17 cellular contexts compared by ENCODE assay signal in genomic region chr18:58884694-58885093, GRCh38. TPM values are rescaled to one million over a fixed set of nuclear protein-coding genes. Genes with fewer than 3 reads are reported as not detected.
DNase-seq lines count a peak whose midpoint lies in the region; TF ChIP-seq lines count a peak whose summit lies in the region.
"Had no signal": no experiment of that assay in that cellular context is flagged by ENCODE, and none has a peak within 500 bp of the region (broad histone marks: within the 10 kb centered on the region; RNA-seq: fewer than 3 reads in every experiment).

No MANE protein-coding gene starts in this region.

- no peak overlapping the region for H3K4me3 ChIP-seq in SK-N-MC
- H3K4me3 ChIP-seq in trophoblast cell (ENCODE audit: low read depth, low read length) = no peak overlapping the region
- H3K4me3 ChIP-seq in mesenchymal stem cell (ENCODE audit: insufficient read depth in 1 of 2, low read depth in 1 of 2, low read length in 2 of 2) = no peak overlapping the region
- no peak overlapping the region for H3K4me3 ChIP-seq in smooth muscle cell
- H3K4me3 ChIP-seq: BLaER1 treated with 17β-estradiol and CSF1 and Interleukin-3, amounts not matched to agents 10 nM and 100 nM; GM23338 had no signal

- H3K14ac ChIP-seq in trophoblast cell (ENCODE audit: low read length) (no peak overlapping the region), mesenchymal stem cell (ENCODE audit: low read length in 2 of 2) (no peak overlapping the region)

- H3K4me1 Mint-ChIP-seq in chondrocyte (ENCODE audit: low read depth) = peaks cover 72% of the 10 kb centered on the region

- H3K79me1 ChIP-seq in trophoblast cell (ENCODE audit: low read length) (peaks cover 6% of the 10 kb centered on the region), mesenchymal stem cell (replicated peaks; ENCODE audit: low read length, poor library complexity, severe bottlenecking) (peaks cover 24% of the 10 kb centered on the region)

- no peak overlapping the region for H3K4ac ChIP-seq in trophoblast cell (ENCODE audit: low read depth, low read length)
- no peak overlapping the region for H3K4ac ChIP-seq in mesenchymal stem cell (ENCODE audit: low read depth in 1 of 2, low read length in 2 of 2)

- H2BK15ac ChIP-seq in mesenchymal stem cell (ENCODE audit: low read depth, poor library complexity, severe bottlenecking) = no peak overlapping the region

- no peaks in the 10 kb centered on the region for H3K9me3 ChIP-seq in SK-N-MC (ENCODE audit: low read depth, low read length)
- no peaks in the 10 kb centered on the region for H3K9me3 ChIP-seq in trophoblast cell (ENCODE audit: insufficient read depth, low read depth, low read length)
- H3K9me3 ChIP-seq in mesenchymal stem cell (ENCODE audit: control insufficient read depth, low read length) = no peaks in the 10 kb centered on the region
- no peaks in the 10 kb centered on the region for H3K9me3 ChIP-seq in smooth muscle cell (replicated peaks; ENCODE audit: low read depth)
- H3K9me3 ChIP-seq: BLaER1 treated with 17β-estradiol and CSF1 and Interleukin-3, amounts not matched to agents 10 nM and 100 nM had no signal

- no peaks in the 10 kb centered on the region for H3K27me3 ChIP-seq in trophoblast cell (ENCODE audit: insufficient read depth, low read length)
- no peaks in the 10 kb centered on the region for H3K27me3 ChIP-seq in mesenchymal stem cell (ENCODE audit: control insufficient read depth in 1 of 2, insufficient read depth in 1 of 2, low read length in 2 of 2)
- H3K27me3 ChIP-seq in smooth muscle cell (ENCODE audit: low read depth) = no peaks in the 10 kb centered on the region

- H3K4me1 ChIP-seq in trophoblast cell (ENCODE audit: control insufficient read depth in 1 of 2, insufficient read depth in 2 of 2, low read length in 2 of 2) (peaks cover 5 to 12% of the 10 kb centered on the region in 2 experiments), mesenchymal stem cell (ENCODE audit: control insufficient read depth, insufficient read depth, low read depth, low read length) (peaks cover 9% of the 10 kb centered on the region), smooth muscle cell (ENCODE audit: low read depth) (peaks cover 5% of the 10 kb centered on the region)

- in situ Hi-C loops in ACHN (cut with HindIII; ENCODE audit: low pct_ligation_motif_present, low pct_unique_long_range_greater_than_20kb, low sequenced_read_pairs) = no loop called here

- peaks cover 4% of the 10 kb centered on the region for H3K36me3 Mint-ChIP-seq in chondrocyte (ENCODE audit: low read depth)
- H3K36me3 Mint-ChIP-seq: CD8-positive, alpha-beta T cell had no signal

- H3K9me3 Mint-ChIP-seq in chondrocyte (ENCODE audit: low read depth) = no peaks in the 10 kb centered on the region
- H3K9me3 Mint-ChIP-seq: CD8-positive, alpha-beta T cell; GM23338 had no signal

- H2BK120ac ChIP-seq in trophoblast cell (ENCODE audit: insufficient read depth, low read length, poor library complexity) = no peak overlapping the region
- no peak overlapping the region for H2BK120ac ChIP-seq in mesenchymal stem cell (ENCODE audit: low read depth, low read length)

- H4K12ac ChIP-seq in trophoblast cell (ENCODE audit: low read depth, low read length) = no peak overlapping the region

- H2BK5ac ChIP-seq in trophoblast cell (ENCODE audit: low read depth, low read length, poor library complexity) (no peak overlapping the region), mesenchymal stem cell (ENCODE audit: low read depth, low read length, poor library complexity, severe bottlenecking) (no peak overlapping the region)

- H3K36me3 ChIP-seq in SK-N-MC (ENCODE audit: insufficient read depth, low read length) (peaks cover 52% of the 10 kb centered on the region), trophoblast cell (ENCODE audit: control insufficient read depth in 1 of 2, insufficient read depth in 2 of 2, low read length in 2 of 2) (peaks cover 3 to 10% of the 10 kb centered on the region in 2 experiments), mesenchymal stem cell (ENCODE audit: control insufficient read depth in 1 of 2, insufficient read depth in 2 of 2, low read depth in 1 of 2, low read length in 2 of 2) (peaks cover 11 to 18% of the 10 kb centered on the region in 2 experiments), smooth muscle cell (ENCODE audit: low read depth) (peaks cover 4% of the 10 kb centered on the region)
- H3K36me3 ChIP-seq: BLaER1 treated with 17β-estradiol and CSF1 and Interleukin-3, amounts not matched to agents 10 nM and 100 nM had no signal

- no peak overlapping the region for H3K18ac ChIP-seq in trophoblast cell (ENCODE audit: low read length)
- H3K18ac ChIP-seq in mesenchymal stem cell (ENCODE audit: low read depth in 1 of 2, low read length in 2 of 2) = no peak overlapping the region

- no peaks in the 10 kb centered on the region for H3K27me3 Mint-ChIP-seq in chondrocyte (ENCODE audit: low read depth)
- H3K27me3 Mint-ChIP-seq: B cell had no signal

- H2BK12ac ChIP-seq in trophoblast cell (ENCODE audit: low read length) = no peak overlapping the region
- no peak overlapping the region for H2BK12ac ChIP-seq in mesenchymal stem cell (ENCODE audit: low read length in 2 of 2)

- H3K23ac ChIP-seq in trophoblast cell (ENCODE audit: low read length) = no peak overlapping the region
- no peak overlapping the region for H3K23ac ChIP-seq in mesenchymal stem cell (ENCODE audit: low read length in 2 of 2)

- peak; percentile 35 for DNase-seq in EH (ENCODE audit: low read depth)
- DNase-seq in SK-N-MC (ENCODE audit: low read depth, low spot score) = no peak
- DNase-seq in chondrocyte (ENCODE audit: low spot score) = no peak
- DNase-seq in trophoblast cell = no peak
- no peak for DNase-seq in mesenchymal stem cell
- DNase-seq in globus pallidus (ENCODE audit: low spot score) = no peak
- DNase-seq in smooth muscle cell (lab: John Stamatoyannopoulos, UW; ENCODE audit: unreplicated experiment) = no peak
- no peak for DNase-seq in ACHN
- DNase-seq: 8988T; Calu3; CD8-positive, alpha-beta T cell; DMS79 treated with DMSO at 0.1 percent for 48 hours; EL; HCEC 1CT had no signal

- H3F3A ChIP-seq in smooth muscle cell (ENCODE audit: low read depth) = peaks cover 15% of the 10 kb centered on the region

- H3K27ac ChIP-seq in SK-N-MC (peak overlapping the region; percentile 17; the same call in 1 of the 2 replicates), trophoblast cell (ENCODE audit: low read depth, low read length) (no peak overlapping the region), mesenchymal stem cell (ENCODE audit: low read length, poor library complexity, severe bottlenecking) (no peak overlapping the region), smooth muscle cell (ENCODE audit: low read depth) (no peak overlapping the region)
- H3K27ac ChIP-seq: BLaER1 treated with 17β-estradiol and CSF1 and Interleukin-3, amounts not matched to agents 10 nM and 100 nM had no signal

- H3K27ac Mint-ChIP-seq in chondrocyte (ENCODE audit: unreplicated experiment) = peak overlapping the region; percentile 69
- H3K27ac Mint-ChIP-seq: B cell; CD8-positive, alpha-beta T cell; GM23338 had no signal

- H2AK5ac ChIP-seq in trophoblast cell (ENCODE audit: low read length) (no peak overlapping the region), mesenchymal stem cell (ENCODE audit: low read length, severe bottlenecking) (no peak overlapping the region)

- H4K91ac ChIP-seq in trophoblast cell (ENCODE audit: low read depth, low read length) = peak overlapping the region; percentile 47
- no peak overlapping the region for H4K91ac ChIP-seq in mesenchymal stem cell (ENCODE audit: low read length)

- H3K4me2 ChIP-seq in trophoblast cell (ENCODE audit: low read length) (no peak overlapping the region), mesenchymal stem cell (ENCODE audit: low read length, poor library complexity, severe bottlenecking) (no peak overlapping the region), smooth muscle cell (no peak overlapping the region)
- H3K4me2 ChIP-seq: BLaER1 treated with 17β-estradiol and CSF1 and Interleukin-3, amounts not matched to agents 10 nM and 100 nM; GM23338 had no signal

- peaks cover 97% of the 10 kb centered on the region for H4K20me1 ChIP-seq in smooth muscle cell (ENCODE audit: low read depth)

- H3K79me2 ChIP-seq in trophoblast cell (ENCODE audit: control insufficient read depth, insufficient read depth, low read length, poor library complexity) (peaks cover 8% of the 10 kb centered on the region), smooth muscle cell (ENCODE audit: low read depth) (peaks cover 79% of the 10 kb centered on the region)

- H3K9ac ChIP-seq in SK-N-MC (ENCODE audit: insufficient read length) (no peak overlapping the region), trophoblast cell (ENCODE audit: low read length) (no peak overlapping the region), mesenchymal stem cell (ENCODE audit: low read length) (no peak overlapping the region), smooth muscle cell (ENCODE audit: low read depth) (no peak overlapping the region)
- H3K9ac ChIP-seq: BLaER1 treated with 17β-estradiol and CSF1 and Interleukin-3, amounts not matched to agents 10 nM and 100 nM had no signal

- no peak for TF ChIP-seq CTCF in chondrocyte (IDR thresholded peaks at IDR 0.05)
- TF ChIP-seq CTCF in smooth muscle cell (IDR thresholded peaks at IDR 0.05; ENCODE audit: borderline replicate concordance, insufficient read depth, poor library complexity, severe bottlenecking) = no peak

- WGBS in trophoblast cell (ENCODE audit: extremely low coverage, insufficient coverage, insufficient read length) = no CpG with 5 or more reads among the region's 6 CpGs
- 100% methylated on average over 4 of the region's 6 CpGs for WGBS in mesenchymal stem cell
- 94% methylated on average over 6 of the region's 6 CpGs for WGBS in smooth muscle cell (ENCODE audit: low lambda C conversion rate)

- H4K8ac ChIP-seq in trophoblast cell (ENCODE audit: low read depth, low read length) (no peak overlapping the region), mesenchymal stem cell (ENCODE audit: low read length) (no peak overlapping the region)

- H3K4me3 Mint-ChIP-seq in chondrocyte (ENCODE audit: unreplicated experiment) = no peak overlapping the region
- H3K4me3 Mint-ChIP-seq: B cell; CD8-positive, alpha-beta T cell; GM23338 had no signal

- no peak overlapping the region for H2AFZ ChIP-seq in trophoblast cell (ENCODE audit: insufficient read depth, low read length, poor library complexity)
- no peak overlapping the region for H2AFZ ChIP-seq in mesenchymal stem cell (ENCODE audit: low read depth, low read length)
- no peak overlapping the region for H2AFZ ChIP-seq in smooth muscle cell (ENCODE audit: low read depth)
- H2AFZ ChIP-seq: GM23338 had no signal

RNA-seq across cellular contexts. Expression of gene ZNF532, which starts 20.0 kb away (rescaled TPM):
- total RNA-seq in chondrocyte (123 to 163 TPM (median 162 TPM) in 3 replicates), smooth muscle cell (126 and 133 TPM in 2 replicates)
- polyA plus RNA-seq in trophoblast cell (2013) = 95.4 and 96.7 TPM in 2 replicates
- polyA plus RNA-seq in mesenchymal stem cell (2013, experiment 1 of 2) = 65.7 TPM
- polyA plus RNA-seq in mesenchymal stem cell (2013, experiment 2 of 2) = 65.9 TPM
- polyA plus RNA-seq in smooth muscle cell = 31.6 and 39.8 TPM in 2 replicates
